In the genomic region with DNA sequence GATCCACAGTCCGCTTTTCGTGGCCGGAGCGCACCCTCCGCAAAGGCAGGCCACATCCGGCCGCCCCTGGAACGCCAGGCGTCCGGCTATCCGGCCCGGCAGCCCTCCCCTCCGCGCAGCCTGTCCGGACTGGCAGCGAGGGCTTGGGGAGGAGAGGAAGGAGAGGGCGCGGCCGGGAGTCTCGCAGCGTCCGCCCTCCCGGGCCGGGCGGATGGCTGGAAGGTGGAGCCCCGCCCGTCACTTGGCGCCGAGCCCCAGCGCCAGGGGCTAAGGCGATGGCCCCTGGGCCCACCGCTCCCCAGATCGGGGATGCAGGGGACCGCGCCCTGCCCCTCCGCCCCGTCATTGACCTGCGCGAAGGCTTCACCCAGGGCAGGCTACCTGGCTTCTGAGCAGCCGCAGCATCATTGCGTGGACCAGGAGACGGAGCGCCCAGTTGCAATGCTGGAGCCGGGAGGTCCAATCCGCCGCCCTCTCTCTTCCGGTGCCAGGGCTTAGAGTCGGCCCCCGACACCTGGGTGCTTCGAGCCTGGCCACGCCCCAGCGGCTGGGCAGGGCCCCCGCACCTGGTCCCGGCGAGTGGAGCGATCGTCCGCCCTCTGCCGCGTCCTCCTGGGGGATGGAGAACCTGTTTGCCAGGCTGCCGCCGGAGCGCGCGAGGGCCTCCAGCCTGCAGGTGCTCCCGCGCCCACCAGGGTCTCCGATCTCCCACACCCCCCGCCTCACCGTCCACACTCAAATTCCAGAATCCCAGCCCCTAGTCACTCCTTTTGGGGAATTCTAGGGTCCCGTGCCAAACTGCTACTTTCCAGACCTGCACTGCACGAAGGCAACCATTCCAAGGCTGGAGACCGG, we compare ENCODE assay signal across 9 cellular contexts. TPM values are rescaled to one million over a fixed set of nuclear protein-coding genes. Genes with fewer than 3 reads are reported as not detected.
A peak's percentile ranks its signal among the peaks of the same experiment; 100 is the strongest.
DNase-seq lines count a peak whose midpoint lies in the region; ATAC-seq, FAIRE-seq and TF ChIP-seq lines count a peak whose summit lies in the region.
"Had no signal": no experiment of that assay in that cellular context is flagged by ENCODE, and none has a peak within 500 bp of the region (broad histone marks: within the 10 kb centered on the region; RNA-seq: fewer than 3 reads in every experiment).

A gene (minus strand): TSS at position 131 of the 855 bp plus-strand sequence. CDS start 1,360 bp downstream, outside the sequence.

- TF ChIP-seq CTCF in SK-N-SH (IDR thresholded peaks at IDR 0.05) (no peak), cardiac fibroblast (IDR thresholded peaks at IDR 0.05; ENCODE audit: low read depth, low read length) (no peak), keratinocyte (optimal IDR thresholded peaks at IDR 0.05 in 1 of 3, IDR thresholded peaks at IDR 0.05 in 1 of 3, conservative IDR thresholded peaks at IDR 0.05 in 1 of 3; ENCODE audit: extremely low read depth in 1 of 3, insufficient read depth in 2 of 3, low read length in 3 of 3) (peak in 2 of 3 experiments; percentile 18 to 25)

- no peak within 1 kb of the TSS for H2AFZ ChIP-seq in SK-N-SH (ENCODE audit: low read depth)
- H2AFZ ChIP-seq in keratinocyte (ENCODE audit: control insufficient read depth, low read length) = peak within 1 kb of the TSS; percentile 80

- WGBS in SK-N-SH (ENCODE audit: low lambda C conversion rate) = 22% methylated on average over 24 of the region's 73 CpGs

- FAIRE-seq in keratinocyte (lab: Jason Lieb, UNC) = peak; percentile 76

- POLR2A ChIA-PET in SK-N-SH (lab: Yijun Ruan, JAX) = no interaction called here

- H3K79me2 ChIP-seq in SK-N-SH (ENCODE audit: insufficient read depth) = no peaks in the 10 kb centered on the region
- H3K79me2 ChIP-seq in keratinocyte (ENCODE audit: control insufficient read depth, insufficient read depth, low read length) = peaks cover 21% of the 10 kb centered on the region

- dilution Hi-C loops in keratinocyte (cut with MboI; ENCODE audit: extremely low pct_ligation_motif_present, low sequenced_read_pairs) = no loop called here

- ATAC-seq in GM21529 (IDR thresholded peaks at IDR 0.05; ENCODE audit: unreplicated experiment) (no peak), HG03571 (IDR thresholded peaks at IDR 0.05; ENCODE audit: unreplicated experiment) (no peak)

- H3K4me1 ChIP-seq in SK-N-SH (ENCODE audit: control insufficient read depth in 1 of 2, insufficient read depth in 2 of 2, low read depth in 1 of 2, low read length in 1 of 2) = peaks cover 0 to 7% of the 10 kb centered on the region in 2 experiments; a peak in 1 of 4 replicates
- H3K4me1 ChIP-seq in keratinocyte (ENCODE audit: control insufficient read depth, extremely low read depth, insufficient read depth, low read length) = peaks cover 9% of the 10 kb centered on the region

- H3K9me1 ChIP-seq in keratinocyte (ENCODE audit: control insufficient read depth, extremely low read depth, insufficient read depth, low read length) = peaks cover 4% of the 10 kb centered on the region

- no peaks in the 10 kb centered on the region for H3K36me3 ChIP-seq in SK-N-SH (replicated peaks in 1 of 2; ENCODE audit: control insufficient read depth in 1 of 2, insufficient read depth in 2 of 2, low read length in 1 of 2)
- peaks cover 13 to 16% of the 10 kb centered on the region in 2 experiments for H3K36me3 ChIP-seq in keratinocyte (ENCODE audit: control insufficient read depth in 2 of 2, extremely low read depth in 1 of 2, insufficient read depth in 2 of 2, low read length in 2 of 2)
- H3K36me3 ChIP-seq: neutrophil had no signal

- H3K4me3 ChIP-seq in SK-N-SH (ENCODE audit: low read depth in 2 of 2, low read length in 1 of 2) = peak within 1 kb of the TSS; percentile 35 to 46; a peak in 3 of 4 replicates
- peak within 1 kb of the TSS; percentile 33 to 41 for H3K4me3 ChIP-seq in cardiac fibroblast (replicated peaks in 1 of 2; ENCODE audit: low read depth in 2 of 2, low read length in 2 of 2)
- H3K4me3 ChIP-seq in keratinocyte (ENCODE audit: control insufficient read depth in 2 of 3, extremely low read depth in 1 of 3, insufficient read depth in 2 of 3, low read depth in 1 of 3, low read length in 3 of 3) = peak within 1 kb of the TSS; percentile 59 to 72 (median 69)

- TF ChIP-seq RAD21 in Ishikawa (IDR thresholded peaks at IDR 0.05; ENCODE audit: low read depth) (no peak), SK-N-SH (IDR thresholded peaks at IDR 0.05; ENCODE audit: low read length) (no peak)

- H3K9me3 ChIP-seq in SK-N-SH (no peaks in the 10 kb centered on the region), keratinocyte (ENCODE audit: control insufficient read depth, low read depth, low read length) (no peaks in the 10 kb centered on the region)
- H3K9me3 ChIP-seq: neutrophil had no signal

- H3K27me3 ChIP-seq in SK-N-SH (ENCODE audit: insufficient read depth) = peaks cover 6% of the 10 kb centered on the region; the same call in 1 of the 2 replicates
- no peaks in the 10 kb centered on the region for H3K27me3 ChIP-seq in keratinocyte (ENCODE audit: control insufficient read depth, extremely low read depth, insufficient read depth, low read length)

- H3F3A ChIP-seq in SK-N-SH (replicated peaks; ENCODE audit: insufficient read depth) = no peaks in the 10 kb centered on the region

- CTCF ChIA-PET in SK-N-SH (lab: Yijun Ruan, JAX) = interaction anchor here (1.0 to 1.5 kb wide), 3 partner anchors 29 to 107 kb away, joined by 3 to 5 read pairs (median 3); a partner anchor contains a TSS

- no peaks in the 10 kb centered on the region for H3K9me2 ChIP-seq in SK-N-SH

- peak within 1 kb of the TSS; percentile 71 for H3K4me2 ChIP-seq in SK-N-SH
- peak within 1 kb of the TSS; percentile 57 for H3K4me2 ChIP-seq in keratinocyte (ENCODE audit: control insufficient read depth, extremely low read depth, insufficient read depth, low read depth, low read length)

- no peak within 1 kb of the TSS for H3K9ac ChIP-seq in SK-N-SH
- H3K9ac ChIP-seq in keratinocyte (ENCODE audit: control insufficient read depth, extremely low read depth, insufficient read depth, low read length) = peak within 1 kb of the TSS; percentile 78

- peak; percentile 43 for TF ChIP-seq EP300 in Ishikawa (IDR thresholded peaks at IDR 0.05; ENCODE audit: borderline replicate concordance)
- no peak for TF ChIP-seq EP300 in SK-N-SH (IDR thresholded peaks at IDR 0.05; ENCODE audit: borderline replicate concordance in 1 of 2, low read depth in 1 of 2, low read length in 1 of 2)

- H3K27ac ChIP-seq in SK-N-SH (ENCODE audit: low read depth in 2 of 2, low read length in 1 of 2) (no peak within 1 kb of the TSS), keratinocyte (ENCODE audit: control insufficient read depth, insufficient read depth, low read length) (peak within 1 kb of the TSS; percentile 59)
- H3K27ac ChIP-seq: neutrophil had no signal

- DNase-seq in CD1c-positive myeloid dendritic cell (ENCODE audit: extremely low spot score) = peak; percentile 17
- DNase-seq in SK-N-SH = peak; percentile 82
- DNase-seq in cardiac fibroblast (ENCODE audit: low read depth in 2 of 2) = peak; percentile 25 to 43
- DNase-seq in keratinocyte (ENCODE audit: low read depth, low spot score) = peak; percentile 48
- DNase-seq in stimulated activated naive CD4-positive, alpha-beta T cell treated with Interleukin-2 at 50 U/mL for 16 hours (lab: John Stamatoyannopoulos, UW) = peak; percentile 11

- H4K20me1 ChIP-seq in SK-N-SH (ENCODE audit: insufficient read depth) (no peaks in the 10 kb centered on the region), keratinocyte (ENCODE audit: control insufficient read depth, extremely low read depth, insufficient read depth, low read length) (no peaks in the 10 kb centered on the region)

TF ChIP-seq in Ishikawa, 13 proteins besides CTCF, POLR2A, EP300 and RAD21 (continues in another document):
- peak; percentile 18; the same call in 1 of the 2 replicates for TF ChIP-seq TEAD4 (IDR thresholded peaks at IDR 0.05)
- TF ChIP-seq YY1 (IDR thresholded peaks at IDR 0.05; ENCODE audit: low read depth) = peak; percentile 78
- TF ChIP-seq CREB1 (IDR thresholded peaks at IDR 0.05; ENCODE audit: low read depth) = peak; percentile 62; the same call in 1 of the 2 replicates
- TF ChIP-seq FOXM1 (IDR thresholded peaks at IDR 0.05; ENCODE audit: borderline replicate concordance, low read depth) = no peak
- TF ChIP-seq, protein P1, sequence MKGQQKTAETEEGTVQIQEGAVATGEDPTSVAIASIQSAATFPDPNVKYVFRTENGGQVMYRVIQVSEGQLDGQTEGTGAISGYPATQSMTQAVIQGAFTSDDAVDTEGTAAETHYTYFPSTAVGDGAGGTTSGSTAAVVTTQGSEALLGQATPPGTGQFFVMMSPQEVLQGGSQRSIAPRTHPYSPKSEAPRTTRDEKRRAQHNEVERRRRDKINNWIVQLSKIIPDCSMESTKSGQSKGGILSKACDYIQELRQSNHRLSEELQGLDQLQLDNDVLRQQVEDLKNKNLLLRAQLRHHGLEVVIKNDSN (IDR thresholded peaks at IDR 0.05) = peak; percentile 43; the same call in 1 of the 2 replicates
- peak; percentile 98 for TF ChIP-seq ZBTB7A (IDR thresholded peaks at IDR 0.05; ENCODE audit: low read depth)

TF ChIP-seq in SK-N-SH, 30 proteins besides CTCF, POLR2A, EP300 and RAD21 (continues in another document):
- TF ChIP-seq FOXM1 (IDR thresholded peaks at IDR 0.05; ENCODE audit: low read depth) = no peak
- TF ChIP-seq NFIC (IDR thresholded peaks at IDR 0.05; ENCODE audit: borderline replicate concordance) = no peak
- no peak for TF ChIP-seq MEF2A (IDR thresholded peaks at IDR 0.05; ENCODE audit: borderline replicate concordance, low read depth)

RNA-seq across cellular contexts. Expression of the gene that starts here (rescaled TPM):
- 0.03 and 0.08 TPM in 2 replicates for polyA plus RNA-seq in SK-N-SH (2012; rRNA removed)
- 0.07 and 0.12 TPM in 2 replicates for polyA plus RNA-seq in SK-N-SH (2012; cell fraction: cytosol; rRNA removed)
- polyA plus RNA-seq in SK-N-SH (2012; cell fraction: nucleus; rRNA removed) = 0.04 and 0.07 TPM in 2 replicates
- 3.2 to 5.3 TPM (median 3.7 TPM) in 3 replicates for polyA plus RNA-seq in keratinocyte
- polyA plus RNA-seq in keratinocyte (2011; ENCODE audit: low read depth) = 0.51 TPM
- 2.0 and 2.6 TPM in 2 replicates for polyA plus RNA-seq in keratinocyte (2011; cell fraction: cytosol; rRNA removed)
- polyA plus RNA-seq in keratinocyte (2011; cell fraction: nucleus; rRNA removed) = 7.1 and 7.4 TPM in 2 replicates
- polyA plus RNA-seq in keratinocyte (2012; ENCODE audit: low replicate concordance) = 2.1 and 3.3 TPM in 2 replicates
- 3.1 to 6.1 TPM (median 4.9 TPM) in 3 replicates for polyA minus RNA-seq in keratinocyte
- 4.2 TPM for polyA minus RNA-seq in keratinocyte (2011; cell fraction: cytosol; rRNA and poly(A)+ RNA removed)
- 6.8 and 7.3 TPM in 2 replicates for polyA minus RNA-seq in keratinocyte (2011; cell fraction: nucleus; rRNA and poly(A)+ RNA removed)

Comparison
In these comparisons a context has a peak if more than half of its experiments do, and no peak if none do; other contexts are left out.
1. Peak in DNase-seq, H3K4me3 ChIP-seq and H3K4me2 ChIP-seq in SK-N-SH; RNA of the gene not detected or under 1 TPM.
2. DNase-seq: peak in every context shown above with its lines; median percentile 82 in SK-N-SH; 48 in keratinocyte; 34 in cardiac fibroblast; 17 in CD1c-positive myeloid dendritic cell; 11 in stimulated activated naive CD4-positive, alpha-beta T cell treated with Interleukin-2 at 50 U/mL for 16 hours.
3. CTCF ChIP-seq: peak in keratinocyte (2 of 3); none in SK-N-SH (single experiment) and cardiac fibroblast (single experiment).
4. Peak in every context shown above with its lines, with median percentiles within 50 percentile points of each other: H3K4me3 ChIP-seq.